Comparison of ENCODE assay signal across 32 cellular contexts in the genomic region with DNA sequence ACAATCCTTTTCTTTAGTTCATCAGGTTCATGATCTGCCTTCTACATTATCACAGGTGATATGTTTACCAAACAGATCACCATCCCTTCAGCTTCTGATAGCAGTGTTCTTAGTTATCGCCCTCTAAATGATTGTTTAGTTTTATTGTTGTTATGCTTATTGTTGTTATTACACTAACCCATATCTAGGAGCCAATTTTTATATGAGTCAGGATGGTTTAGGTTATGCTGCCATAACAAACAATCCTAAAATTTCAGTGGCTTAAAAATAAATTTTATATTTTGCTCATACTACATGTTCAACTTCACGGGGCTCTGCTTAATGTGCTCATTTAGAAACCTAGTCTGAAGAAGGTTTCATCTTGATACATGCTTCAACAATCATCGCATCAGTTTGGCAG.
"Had no signal": no experiment of that assay in that cellular context is flagged by ENCODE, and none has a peak within 500 bp of the region (broad histone marks: within the 10 kb centered on the region; RNA-seq: fewer than 3 reads in every experiment).

No MANE protein-coding gene starts in this region.

- ATAC-seq: activated naive CD4-positive, alpha-beta T cell treated with anti-CD3 and anti-CD28 coated beads, Interleukin-2, amount 50 U/mL, for 72 hours; activated naive CD8-positive, alpha-beta T cell treated with anti-CD3 and anti-CD28 coated beads, Interleukin-2, amount 50 U/mL, for 24 hours; activated T-cell treated with anti-CD3 and anti-CD28 coated beads, Interleukin-2, amount 50 U/mL, for 72 hours; esophagus mucosa; heart left ventricle; WTC11 had no signal

- H3K27me3 Mint-ChIP-seq: activated CD4-positive, alpha-beta memory T cell treated with anti-CD3 and anti-CD28 coated beads, Interleukin-2, amount 10 ng/mL, durations not matched to agents 7 days and 5 days; activated CD4-positive, alpha-beta T cell treated with anti-CD3 and anti-CD28 coated beads, Interleukin-2, amount 10 ng/mL, durations not matched to agents 7 days and 5 days; activated naive CD8-positive, alpha-beta T cell treated with anti-CD3 and anti-CD28 coated beads, Interleukin-2, amount 50 U/mL, for 24 hours; activated T-cell treated with anti-CD3 and anti-CD28 coated beads, Interleukin-2, amount 50 U/mL, for 24 hours had no signal

- H3K36me3 ChIP-seq: adrenal gland, breast epithelium, cardiac muscle cell, colonic mucosa, heart left ventricle had no signal

- H3K27ac ChIP-seq: adrenal gland, breast epithelium, cardiac muscle cell, colonic mucosa, heart left ventricle, VCaP had no signal

- H3K36me3 Mint-ChIP-seq: brain had no signal

- FAIRE-seq: frontal cortex had no signal

- H3K4me3 ChIP-seq: adrenal gland, breast epithelium, cardiac muscle cell, colonic mucosa, heart left ventricle had no signal

- H3K9me3 ChIP-seq: adrenal gland, colonic mucosa had no signal

- H3K27ac Mint-ChIP-seq: activated CD4-positive, alpha-beta memory T cell treated with anti-CD3 and anti-CD28 coated beads, Interleukin-2, amount 10 ng/mL, durations not matched to agents 7 days and 5 days; activated CD4-positive, alpha-beta T cell treated with anti-CD3 and anti-CD28 coated beads, Interleukin-2, amount 10 ng/mL, durations not matched to agents 7 days and 5 days; activated naive CD4-positive, alpha-beta T cell treated with anti-CD3 and anti-CD28 coated beads, Interleukin-2, amount 10 ng/mL, durations not matched to agents 7 days and 5 days; activated naive CD4-positive, alpha-beta T cell treated with anti-CD3 and anti-CD28 coated beads, Interleukin-2, amount 50 U/mL, for 72 hours; activated naive CD8-positive, alpha-beta T cell treated with anti-CD3 and anti-CD28 coated beads, Interleukin-2, amount 50 U/mL, for 24 hours; activated T-cell treated with anti-CD3 and anti-CD28 coated beads, Interleukin-2, amount 50 U/mL, for 24 hours; activated T-cell treated with anti-CD3 and anti-CD28 coated beads, Interleukin-2, amount 50 U/mL, for 72 hours; brain; WTC11 had no signal

- H3K4me3 Mint-ChIP-seq: activated CD4-positive, alpha-beta memory T cell treated with anti-CD3 and anti-CD28 coated beads, Interleukin-2, amount 10 ng/mL, durations not matched to agents 7 days and 5 days; activated CD4-positive, alpha-beta T cell treated with anti-CD3 and anti-CD28 coated beads, Interleukin-2, amount 10 ng/mL, durations not matched to agents 7 days and 5 days; activated naive CD4-positive, alpha-beta T cell treated with anti-CD3 and anti-CD28 coated beads, Interleukin-2, amount 10 ng/mL, durations not matched to agents 7 days and 5 days; activated naive CD8-positive, alpha-beta T cell treated with anti-CD3 and anti-CD28 coated beads, Interleukin-2, amount 50 U/mL, for 24 hours; activated T-cell treated with anti-CD3 and anti-CD28 coated beads, Interleukin-2, amount 50 U/mL, for 24 hours; activated T-cell treated with anti-CD3 and anti-CD28 coated beads, Interleukin-2, amount 50 U/mL, for 72 hours; WTC11 had no signal

- H3K4me1 ChIP-seq: breast epithelium, colonic mucosa had no signal

- H3K27me3 ChIP-seq: adrenal gland, breast epithelium, colonic mucosa, heart left ventricle had no signal

- DNase-seq: activated CD4-positive, alpha-beta memory T cell treated with anti-CD3 and anti-CD28 coated beads, Interleukin-2, amount 10 ng/mL, durations not matched to agents 7 days and 5 days; activated CD4-positive, alpha-beta T cell treated with anti-CD3 and anti-CD28 coated beads for 1 hour; activated CD4-positive, alpha-beta T cell treated with anti-CD3 and anti-CD28 coated beads for 4 hours; activated CD4-positive, alpha-beta T cell treated with anti-CD3 and anti-CD28 coated beads, Interleukin-2, amount 10 ng/mL, durations not matched to agents 7 days and 5 days; activated CD4-positive, alpha-beta T cell treated with anti-CD3 and anti-CD28 coated beads, Interleukin-2, amount 50 U/mL, for 4 hours; activated CD8-positive, alpha-beta memory T cell treated with anti-CD3 and anti-CD28 coated beads, Interleukin-2, amount 50 U/mL, for 48 hours; activated gamma-delta T cell; activated naive CD4-positive, alpha-beta T cell; activated naive CD4-positive, alpha-beta T cell treated with anti-CD3 and anti-CD28 coated beads, Interleukin-2, amount 10 ng/mL, durations not matched to agents 7 days and 5 days; activated naive CD8-positive, alpha-beta T cell treated with anti-CD3 and anti-CD28 coated beads, Interleukin-2, amount 50 U/mL, for 24 hours; activated T-cell treated with anti-CD3 and anti-CD28 coated beads for 4 hours; activated T-cell treated with anti-CD3 and anti-CD28 coated beads, Interleukin-2, amount 50 U/mL, for 24 hours; activated T-cell treated with anti-CD3 and anti-CD28 coated beads, Interleukin-2, amount 50 U/mL, for 72 hours; adrenal gland; amygdala; aorta; central memory CD4-positive, alpha-beta T cell; cerebellar nuclear complex; colonic mucosa; effector CD8-positive, alpha-beta T cell; foreskin fibroblast; glutamatergic neuron; heart left ventricle; T-helper 2 cell had no signal
